In genomic region chr12:42474391-42474790, GRCh38 we compare ENCODE assay signal across 1 cellular context.
TF ChIP-seq lines count a peak whose summit lies in the region.

No MANE protein-coding gene starts in this region.

TF ChIP-seq in HCT116, 20 proteins besides CTCF, POLR2A, EP300 and RAD21 (continued from another document):
- no peak for TF ChIP-seq ZBTB33 (IDR thresholded peaks at IDR 0.05; ENCODE audit: extremely low read depth, insufficient replicate concordance, low read length)
- no peak for TF ChIP-seq POLR2AphosphoS5 (IDR thresholded peaks at IDR 0.05; ENCODE audit: low read depth, low read length)
- TF ChIP-seq CBX3 (IDR thresholded peaks at IDR 0.05; ENCODE audit: low read depth) = peak; percentile 62; the same call in 1 of the 2 replicates
- TF ChIP-seq ELF1 (IDR thresholded peaks at IDR 0.05; ENCODE audit: borderline replicate concordance, low read depth) = no peak
- no peak for TF ChIP-seq EZH2phosphoT487 (IDR thresholded peaks at IDR 0.05; ENCODE audit: borderline replicate concordance)
